ENCODE assay signal across 8 cellular contexts in the genomic region with DNA sequence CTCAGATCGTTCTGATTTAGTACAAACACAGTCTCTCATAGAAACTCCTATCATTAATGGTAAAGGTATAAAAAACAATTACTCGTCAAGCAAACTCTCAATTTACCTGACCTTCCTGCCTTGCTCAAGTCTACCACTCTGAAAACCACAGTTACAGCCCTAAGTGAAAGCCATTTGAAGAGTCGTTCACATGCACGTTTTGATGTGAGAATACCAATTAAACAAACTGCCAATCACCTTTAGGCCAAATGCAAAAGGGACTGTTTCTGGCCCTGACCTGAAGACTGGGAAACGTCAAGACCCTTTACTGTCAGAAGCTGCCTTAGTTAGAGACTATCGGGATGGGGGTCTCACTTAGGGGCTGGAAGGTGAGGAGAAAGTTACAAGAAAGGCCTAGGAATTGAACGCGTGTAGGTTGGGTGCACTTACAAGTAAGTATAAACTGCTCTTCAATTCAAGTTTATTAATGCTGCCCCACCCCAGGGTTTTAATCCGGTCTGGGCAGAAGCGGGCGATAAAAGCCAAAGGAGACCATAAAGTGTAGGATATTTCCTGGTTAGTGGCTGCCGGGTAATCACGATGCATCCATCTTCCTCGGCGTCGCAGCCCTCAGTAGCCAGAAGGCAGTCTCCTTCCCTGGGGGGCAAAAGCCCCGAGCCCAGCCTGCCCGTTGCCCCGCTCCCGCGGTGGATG. TPM values are rescaled to one million over a fixed set of nuclear protein-coding genes. Genes with fewer than 3 reads are reported as not detected.
DNase-seq lines count a peak whose midpoint lies in the region; ATAC-seq, FAIRE-seq and TF ChIP-seq lines count a peak whose summit lies in the region.

No MANE protein-coding gene starts in this region.

- DNase-seq in D721Med (ENCODE audit: insufficient read length, low spot score): no peak
- no peak for DNase-seq in HFF-Myc (ENCODE audit: extremely low read depth, low read depth)
- peak; percentile 39 for DNase-seq in SW480 (ENCODE audit: low spot score)
- DNase-seq in endodermal cell: no peak
- DNase-seq in natural killer cell: no peak
- DNase-seq in CD1c-positive myeloid dendritic cell (ENCODE audit: extremely low spot score): no peak

- H3K36me3 Mint-ChIP-seq in endodermal cell (ENCODE audit: low read depth): no peaks in the 10 kb centered on the region
- no peaks in the 10 kb centered on the region for H3K36me3 Mint-ChIP-seq in natural killer cell

- H3K9me3 ChIP-seq in endodermal cell (ENCODE audit: control insufficient read depth, low read length): no peaks in the 10 kb centered on the region

- peak overlapping the region; percentile 92 for H3K27ac Mint-ChIP-seq in endodermal cell
- H3K27ac Mint-ChIP-seq in natural killer cell: peak overlapping the region in 1 of 2 donors; percentile 97

- TF ChIP-seq CTCF in D721Med (IDR thresholded peaks at IDR 0.05; ENCODE audit: insufficient read depth, missing control alignments) (no peak), HFF-Myc (IDR thresholded peaks at IDR 0.05; ENCODE audit: low read depth, low read length, missing control alignments) (no peak), endodermal cell (conservative IDR thresholded peaks at IDR 0.05) (no peak), natural killer cell (IDR thresholded peaks at IDR 0.05) (no peak)

- ATAC-seq in natural killer cell (peak in 2 of 3 donors; percentile 14), GM19328 (IDR thresholded peaks at IDR 0.05; ENCODE audit: unreplicated experiment) (no peak), HG03571 (IDR thresholded peaks at IDR 0.05; ENCODE audit: unreplicated experiment) (no peak)

- FAIRE-seq in D721Med (lab: Jason Lieb, UNC): peak; percentile 86

- H3K4me3 ChIP-seq in HFF-Myc (replicated peaks; ENCODE audit: low read depth, low read length) (peak overlapping the region; percentile 70), endodermal cell (ENCODE audit: low read length) (peak overlapping the region; percentile 88)

- peak overlapping the region; percentile 88 for H3K27ac ChIP-seq in endodermal cell (ENCODE audit: low read depth, low read length)

- 2 to 6% methylated on average over 10 to 21 of the region's 21 CpGs for WGBS in endodermal cell (ENCODE audit: insufficient coverage in 1 of 2, insufficient read length in 1 of 2), 2 experiments

- H3K27me3 ChIP-seq in endodermal cell (ENCODE audit: control insufficient read depth, insufficient read depth, low read length, poor library complexity, severe bottlenecking): no peaks in the 10 kb centered on the region

- peaks cover 18% of the 10 kb centered on the region for H3K4me1 Mint-ChIP-seq in endodermal cell
- H3K4me1 Mint-ChIP-seq in natural killer cell: peaks cover 39 to 43% of the 10 kb centered on the region in 2 donors

- intact Hi-C loops in natural killer cell (cut with micrococcal nuclease): loop anchor here (2.0 to 5.0 kb wide), 3 partner anchors 66 to 247 kb away; partner anchors contain the start of gene LCOR

- peaks cover 6% of the 10 kb centered on the region for H3K36me3 ChIP-seq in endodermal cell (ENCODE audit: control insufficient read depth, insufficient read depth, low read length)

- H3K9me3 Mint-ChIP-seq in endodermal cell (no peaks in the 10 kb centered on the region), natural killer cell (no peaks in the 10 kb centered on the region)

- peak overlapping the region; percentile 80 for H3K9ac ChIP-seq in endodermal cell (ENCODE audit: extremely low read depth, low read length, poor library complexity, severe bottlenecking)

- no peaks in the 10 kb centered on the region for H3K27me3 Mint-ChIP-seq in endodermal cell (ENCODE audit: insufficient read depth)
- H3K27me3 Mint-ChIP-seq in natural killer cell (ENCODE audit: low read depth in 2 of 2): no peaks in the 10 kb centered on the region

- peaks cover 6% of the 10 kb centered on the region for H3K4me1 ChIP-seq in endodermal cell (ENCODE audit: control insufficient read depth, insufficient read depth, low read length)

- H3K4me3 Mint-ChIP-seq in endodermal cell (no peak overlapping the region), natural killer cell (peak overlapping the region; percentile 97)

RNA-seq across cellular contexts. Expression of gene TM9SF3, which starts 0.9 kb away (rescaled TPM):
- 100 to 1,000 TPM; 134 to 137 TPM for total RNA-seq in endodermal cell
- polyA plus RNA-seq in endodermal cell (2013, experiment 1 of 2): 82.4 TPM
- 76.5 TPM for polyA plus RNA-seq in endodermal cell (2013, experiment 2 of 2)
- total RNA-seq in natural killer cell: 100 to 1,000 TPM; 113 to 119 (median 117) TPM

Comparison
In these comparisons a context has a peak if more than half of its experiments do, and no peak if none do; other contexts are left out.
1. ATAC-seq: peak in natural killer cell (2 of 3); none in GM19328 (single experiment) and HG03571 (single experiment).